ENCODE assay signal across 28 cellular contexts in genomic region chr4:163920426-163920825, GRCh38.
"Had no signal": no experiment of that assay in that cellular context is flagged by ENCODE, and none has a peak within 500 bp of the region (broad histone marks: within the 10 kb centered on the region; RNA-seq: fewer than 3 reads in every experiment).

No MANE protein-coding gene starts in this region.

- H3K4me3 ChIP-seq: adrenal gland, breast epithelium, cardiac muscle cell, colonic mucosa, heart left ventricle had no signal

- H3K9me3 ChIP-seq: adrenal gland, breast epithelium, colonic mucosa, heart left ventricle had no signal

- H3K4me1 Mint-ChIP-seq: activated B cell treated with CpG ODN at 0.5 μM for 24 hours; activated naive CD4-positive, alpha-beta T cell treated with anti-CD3 and anti-CD28 coated beads, Interleukin-2, amount 50 U/mL, for 24 hours; activated naive CD8-positive, alpha-beta T cell treated with anti-CD3 and anti-CD28 coated beads for 36 hours; activated naive CD8-positive, alpha-beta T cell treated with anti-CD3 and anti-CD28 coated beads, Interleukin-2, amount 50 U/mL, for 24 hours; activated T-helper 17 cell treated with anti-CD3 and anti-CD28 coated beads, Interleukin-2, amount 50 U/mL, for 72 hours; brain had no signal

- H3K27me3 ChIP-seq: adrenal gland, breast epithelium, cardiac muscle cell, colonic mucosa, heart left ventricle had no signal

- DNase-seq: activated B cell treated with CpG ODN at 0.5 μM for 24 hours; activated CD4-positive, alpha-beta T cell treated with anti-CD3 and anti-CD28 coated beads for 48 hours; activated CD4-positive, alpha-beta T cell treated with anti-CD3 and anti-CD28 coated beads, Interleukin-2, amount 50 U/mL, for 1 hour; activated CD4-positive, alpha-beta T cell treated with anti-CD3 and anti-CD28 coated beads, Interleukin-2, amount 50 U/mL, for 48 hours; activated CD8-positive, alpha-beta memory T cell treated with anti-CD3 and anti-CD28 coated beads for 24 hours; activated CD8-positive, alpha-beta T cell treated with anti-CD3 and anti-CD28 coated beads for 36 hours; activated effector memory CD4-positive, alpha-beta T cell treated with Interleukin-2 at 50 U/mL for 16 hours; activated naive CD4-positive, alpha-beta T cell treated with anti-CD3 and anti-CD28 coated beads for 36 hours; activated naive CD8-positive, alpha-beta T cell treated with anti-CD3 and anti-CD28 coated beads for 36 hours; activated naive CD8-positive, alpha-beta T cell treated with anti-CD3 and anti-CD28 coated beads, Interleukin-2, amount 50 U/mL, for 24 hours; activated T-cell treated with anti-CD3 and anti-CD28 coated beads, Interleukin-2, amount 50 U/mL, for 4 hours; adrenal gland; amygdala; aorta; central memory CD4-positive, alpha-beta T cell; cerebellar nuclear complex; colonic mucosa; effector CD8-positive, alpha-beta T cell; foreskin fibroblast; heart left ventricle; T-helper 2 cell had no signal

- H3K4me1 ChIP-seq: adrenal gland, breast epithelium, colonic mucosa, heart left ventricle had no signal

- H3K27ac ChIP-seq: adrenal gland, breast epithelium, cardiac muscle cell, colonic mucosa, heart left ventricle had no signal

- H3K36me3 ChIP-seq: adrenal gland, breast epithelium, cardiac muscle cell, colonic mucosa, heart left ventricle had no signal

- H3K36me3 Mint-ChIP-seq: activated naive CD4-positive, alpha-beta T cell treated with anti-CD3 and anti-CD28 coated beads, Interleukin-2, amount 50 U/mL, for 24 hours; activated naive CD8-positive, alpha-beta T cell treated with anti-CD3 and anti-CD28 coated beads for 36 hours; brain had no signal

- H3K9me3 Mint-ChIP-seq: activated B cell treated with CpG ODN at 0.5 μM for 24 hours; activated CD8-positive, alpha-beta T cell treated with anti-CD3 and anti-CD28 coated beads for 36 hours; activated naive CD4-positive, alpha-beta T cell treated with anti-CD3 and anti-CD28 coated beads for 36 hours; activated naive CD4-positive, alpha-beta T cell treated with anti-CD3 and anti-CD28 coated beads, Interleukin-2, amount 50 U/mL, for 24 hours; activated naive CD8-positive, alpha-beta T cell treated with anti-CD3 and anti-CD28 coated beads for 36 hours; activated naive CD8-positive, alpha-beta T cell treated with anti-CD3 and anti-CD28 coated beads, Interleukin-2, amount 50 U/mL, for 24 hours; activated T-cell treated with anti-CD3 and anti-CD28 coated beads, Interleukin-2, amount 50 U/mL, for 4 hours; activated T-helper 17 cell treated with anti-CD3 and anti-CD28 coated beads, Interleukin-2, amount 50 U/mL, for 72 hours; brain had no signal

- ATAC-seq: activated CD4-positive, CD25-positive, alpha-beta regulatory T cell treated with anti-CD3 and anti-CD28 coated beads, Interleukin-2, amount 50 U/mL, for 24 hours; activated CD8-positive, alpha-beta T cell treated with anti-CD3 and anti-CD28 coated beads for 36 hours; activated naive CD8-positive, alpha-beta T cell treated with anti-CD3 and anti-CD28 coated beads, Interleukin-2, amount 50 U/mL, for 24 hours; activated T-cell treated with anti-CD3 and anti-CD28 coated beads, Interleukin-2, amount 50 U/mL, for 4 hours; activated T-helper 17 cell treated with anti-CD3 and anti-CD28 coated beads, Interleukin-2, amount 50 U/mL, for 72 hours; esophagus mucosa; heart left ventricle had no signal

- H3K27ac Mint-ChIP-seq: activated B cell treated with CpG ODN at 0.5 μM for 24 hours; activated CD8-positive, alpha-beta T cell treated with anti-CD3 and anti-CD28 coated beads for 36 hours; activated naive CD4-positive, alpha-beta T cell treated with anti-CD3 and anti-CD28 coated beads for 36 hours; activated naive CD4-positive, alpha-beta T cell treated with anti-CD3 and anti-CD28 coated beads, Interleukin-2, amount 50 U/mL, for 24 hours; activated naive CD8-positive, alpha-beta T cell treated with anti-CD3 and anti-CD28 coated beads for 36 hours; activated naive CD8-positive, alpha-beta T cell treated with anti-CD3 and anti-CD28 coated beads, Interleukin-2, amount 50 U/mL, for 24 hours; activated T-helper 17 cell treated with anti-CD3 and anti-CD28 coated beads, Interleukin-2, amount 50 U/mL, for 72 hours; brain had no signal

- H3K27me3 Mint-ChIP-seq: activated B cell treated with CpG ODN at 0.5 μM for 24 hours; activated CD8-positive, alpha-beta T cell treated with anti-CD3 and anti-CD28 coated beads for 36 hours; activated naive CD4-positive, alpha-beta T cell treated with anti-CD3 and anti-CD28 coated beads, Interleukin-2, amount 50 U/mL, for 24 hours; activated naive CD8-positive, alpha-beta T cell treated with anti-CD3 and anti-CD28 coated beads for 36 hours; activated naive CD8-positive, alpha-beta T cell treated with anti-CD3 and anti-CD28 coated beads, Interleukin-2, amount 50 U/mL, for 24 hours; activated T-helper 17 cell treated with anti-CD3 and anti-CD28 coated beads, Interleukin-2, amount 50 U/mL, for 72 hours; brain had no signal

- H3K4me3 Mint-ChIP-seq: activated B cell treated with CpG ODN at 0.5 μM for 24 hours; activated CD8-positive, alpha-beta T cell treated with anti-CD3 and anti-CD28 coated beads for 36 hours; activated naive CD4-positive, alpha-beta T cell treated with anti-CD3 and anti-CD28 coated beads for 36 hours; activated naive CD4-positive, alpha-beta T cell treated with anti-CD3 and anti-CD28 coated beads, Interleukin-2, amount 50 U/mL, for 24 hours; activated naive CD8-positive, alpha-beta T cell treated with anti-CD3 and anti-CD28 coated beads for 36 hours; activated naive CD8-positive, alpha-beta T cell treated with anti-CD3 and anti-CD28 coated beads, Interleukin-2, amount 50 U/mL, for 24 hours; activated T-cell treated with anti-CD3 and anti-CD28 coated beads, Interleukin-2, amount 50 U/mL, for 4 hours; activated T-helper 17 cell treated with anti-CD3 and anti-CD28 coated beads, Interleukin-2, amount 50 U/mL, for 72 hours; brain had no signal
